In genomic region chr9:99222416-99223280, GRCh38 we compare ENCODE assay signal across 1 cellular context.
TF ChIP-seq lines count a peak whose summit lies in the region.

No MANE protein-coding gene starts in this region.

TF ChIP-seq in HepG2, 621 proteins besides CTCF, POLR2A, EP300 and RAD21 (continued from another document):
- TF ChIP-seq PAXIP1 (CRISPR knock-in tag; conservative IDR thresholded peaks at IDR 0.05): no peak
- TF ChIP-seq ZNF333 (CRISPR knock-in tag; IDR thresholded peaks at IDR 0.05; ENCODE audit: borderline replicate concordance): 0 out of 2 replicates have a peak, but pooled peaks have one; percentile 33
- TF ChIP-seq DPF2 (CRISPR knock-in tag; IDR thresholded peaks at IDR 0.05; ENCODE audit: borderline replicate concordance, low read depth): no peak
TF ChIP-seq in HepG2: peak in this region for 54.
